Comparison of ENCODE assay signal across 27 cellular contexts in the genomic region with DNA sequence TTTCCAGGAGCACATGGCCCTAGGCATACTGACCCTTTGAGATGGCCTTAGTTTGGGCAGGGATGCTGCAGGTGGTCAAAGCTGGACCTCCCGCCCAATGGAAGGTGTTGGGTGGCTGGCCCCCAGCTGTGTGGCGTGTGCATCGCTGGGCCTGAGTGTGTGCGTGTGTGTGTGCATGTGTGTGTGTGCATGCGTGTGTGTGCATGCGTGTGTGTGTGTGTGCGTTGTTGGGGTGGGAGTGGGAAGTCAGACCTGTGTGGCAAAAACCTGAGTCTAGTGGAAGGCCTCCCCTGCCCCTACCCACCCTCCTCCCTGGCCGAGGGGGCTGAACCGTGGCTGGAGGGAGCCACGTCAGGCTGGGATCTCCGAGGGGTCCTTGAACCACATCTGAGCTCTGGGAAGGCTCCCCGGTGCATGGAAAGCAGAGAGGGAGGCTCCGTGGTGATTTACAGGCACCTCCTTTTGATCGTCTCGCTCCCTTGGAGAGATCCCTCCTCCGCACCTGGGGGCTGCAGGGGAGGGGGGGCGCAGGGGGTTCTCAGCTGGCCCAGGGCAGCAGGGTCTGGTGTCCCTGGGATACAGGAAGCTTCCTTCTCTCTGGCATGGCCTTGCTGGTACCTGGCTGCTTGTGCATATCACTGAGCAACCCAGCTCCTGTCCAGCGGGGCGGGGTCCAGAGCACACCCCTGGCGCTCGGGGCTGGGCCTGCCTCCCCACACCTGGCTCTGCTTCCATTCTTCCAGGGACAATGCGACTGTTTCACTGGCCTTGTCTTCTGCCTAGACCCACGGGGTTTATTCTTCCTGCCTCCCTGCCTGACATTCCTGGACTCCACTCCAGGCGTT.
"Had no signal": no experiment of that assay in that cellular context is flagged by ENCODE, and none has a peak within 500 bp of the region (broad histone marks: within the 10 kb centered on the region; RNA-seq: fewer than 3 reads in every experiment).

No MANE protein-coding gene starts in this region.

- ATAC-seq: activated T-cell treated with anti-CD3 and anti-CD28 coated beads, Interleukin-2, amount 50 U/mL, for 4 hours; activated T-helper 17 cell treated with anti-CD3 and anti-CD28 coated beads, Interleukin-2, amount 50 U/mL, for 72 hours; Panc1; Right ventricle myocardium inferior; T-cell had no signal

- H3K4me3 Mint-ChIP-seq: activated CD4-positive, alpha-beta memory T cell treated with anti-CD3 and anti-CD28 coated beads for 36 hours; activated CD4-positive, alpha-beta T cell treated with anti-CD3 and anti-CD28 coated beads, Interleukin-2, amount 10 ng/mL, durations not matched to agents 7 days and 5 days; activated naive CD4-positive, alpha-beta T cell treated with anti-CD3 and anti-CD28 coated beads, Interleukin-2, amount 10 ng/mL, durations not matched to agents 7 days and 5 days; activated naive CD8-positive, alpha-beta T cell treated with anti-CD3 and anti-CD28 coated beads for 36 hours; activated T-cell treated with anti-CD3 and anti-CD28 coated beads, Interleukin-2, amount 50 U/mL, for 4 hours; activated T-helper 17 cell treated with anti-CD3 and anti-CD28 coated beads, Interleukin-2, amount 50 U/mL, for 72 hours; T-cell had no signal

- H3K27ac Mint-ChIP-seq: activated CD4-positive, alpha-beta memory T cell treated with anti-CD3 and anti-CD28 coated beads for 36 hours; activated CD4-positive, alpha-beta T cell treated with anti-CD3 and anti-CD28 coated beads, Interleukin-2, amount 10 ng/mL, durations not matched to agents 7 days and 5 days; activated naive CD4-positive, alpha-beta T cell treated with anti-CD3 and anti-CD28 coated beads, Interleukin-2, amount 10 ng/mL, durations not matched to agents 7 days and 5 days; activated naive CD8-positive, alpha-beta T cell treated with anti-CD3 and anti-CD28 coated beads for 36 hours; activated T-helper 17 cell treated with anti-CD3 and anti-CD28 coated beads, Interleukin-2, amount 50 U/mL, for 72 hours; T-cell had no signal

- H3K4me3 ChIP-seq: cardiac muscle cell, MG63, SK-N-MC had no signal

- H3K9me3 Mint-ChIP-seq: activated CD4-positive, alpha-beta memory T cell treated with anti-CD3 and anti-CD28 coated beads for 36 hours; activated CD4-positive, alpha-beta T cell treated with anti-CD3 and anti-CD28 coated beads, Interleukin-2, amount 10 ng/mL, durations not matched to agents 7 days and 5 days; activated naive CD4-positive, alpha-beta T cell treated with anti-CD3 and anti-CD28 coated beads, Interleukin-2, amount 10 ng/mL, durations not matched to agents 7 days and 5 days; activated naive CD8-positive, alpha-beta T cell treated with anti-CD3 and anti-CD28 coated beads for 36 hours; activated T-cell treated with anti-CD3 and anti-CD28 coated beads, Interleukin-2, amount 50 U/mL, for 4 hours; activated T-helper 17 cell treated with anti-CD3 and anti-CD28 coated beads, Interleukin-2, amount 50 U/mL, for 72 hours; T-cell had no signal

- H3K36me3 Mint-ChIP-seq: activated CD4-positive, alpha-beta memory T cell treated with anti-CD3 and anti-CD28 coated beads for 36 hours; activated naive CD4-positive, alpha-beta T cell treated with anti-CD3 and anti-CD28 coated beads, Interleukin-2, amount 10 ng/mL, durations not matched to agents 7 days and 5 days; activated naive CD8-positive, alpha-beta T cell treated with anti-CD3 and anti-CD28 coated beads for 36 hours; T-cell had no signal

- H3K36me3 ChIP-seq: brain microvascular endothelial cell, cardiac muscle cell, MG63 had no signal

- H3K9me3 ChIP-seq: MG63 had no signal

- H3K27me3 Mint-ChIP-seq: activated CD4-positive, alpha-beta T cell treated with anti-CD3 and anti-CD28 coated beads, Interleukin-2, amount 10 ng/mL, durations not matched to agents 7 days and 5 days had no signal

- H3K4me1 Mint-ChIP-seq: activated CD4-positive, alpha-beta T cell treated with anti-CD3 and anti-CD28 coated beads, Interleukin-2, amount 10 ng/mL, durations not matched to agents 7 days and 5 days; activated naive CD4-positive, alpha-beta T cell treated with anti-CD3 and anti-CD28 coated beads, Interleukin-2, amount 10 ng/mL, durations not matched to agents 7 days and 5 days; activated naive CD8-positive, alpha-beta T cell treated with anti-CD3 and anti-CD28 coated beads for 36 hours; activated T-helper 17 cell treated with anti-CD3 and anti-CD28 coated beads, Interleukin-2, amount 50 U/mL, for 72 hours; T-cell had no signal

- DNase-seq: activated CD4-positive, alpha-beta memory T cell treated with anti-CD3 and anti-CD28 coated beads for 36 hours; activated CD4-positive, alpha-beta T cell treated with anti-CD3 and anti-CD28 coated beads, Interleukin-2, amount 10 ng/mL, durations not matched to agents 7 days and 5 days; activated CD4-positive, CD25-positive, alpha-beta regulatory T cell; activated CD8-positive, alpha-beta memory T cell treated with anti-CD3 and anti-CD28 coated beads for 24 hours; activated gamma-delta T cell; activated naive CD4-positive, alpha-beta T cell treated with anti-CD3 and anti-CD28 coated beads, Interleukin-2, amount 10 ng/mL, durations not matched to agents 7 days and 5 days; activated naive CD8-positive, alpha-beta T cell treated with anti-CD3 and anti-CD28 coated beads for 36 hours; activated T-cell treated with anti-CD3 and anti-CD28 coated beads, Interleukin-2, amount 50 U/mL, for 4 hours; brain microvascular endothelial cell; MG63; NCI-H1105 treated with DMSO at 0.1 percent for 48 hours; NCI-H146; NCI-H2029; NCI-H510A treated with DMSO at 0.1 percent for 48 hours; NCI-H69; NK-92 treated with Interleukin-12 subunit alpha and Interleukin-12 subunit beta, amount 100 ng/mL, for 24 hours; OCI-M1; RPMI8226; T-cell; T-helper 2 cell; T1000 had no signal

- H3K27ac ChIP-seq: brain microvascular endothelial cell, cardiac muscle cell, KMS-11, SK-N-MC had no signal
